ENCODE assay signal across 13 cellular contexts in the genomic region with DNA sequence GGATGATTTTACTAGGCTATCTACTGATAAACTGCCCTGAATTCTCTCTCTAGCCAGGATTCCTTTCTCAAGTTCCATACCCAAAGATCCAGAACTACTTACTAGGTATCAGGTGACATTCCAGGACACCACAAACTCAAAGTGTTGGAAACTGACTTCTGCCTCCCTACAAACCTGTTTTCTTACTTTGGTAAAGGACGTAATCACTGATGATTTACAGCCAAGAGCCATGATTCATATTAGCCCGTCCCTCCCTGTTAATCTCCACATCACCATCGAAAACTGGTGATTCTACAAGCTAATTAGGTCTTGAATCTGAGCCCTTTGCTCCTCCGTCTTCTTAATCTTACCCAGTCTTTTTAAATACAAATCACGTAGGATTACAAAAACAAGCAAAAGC. TPM values are rescaled to one million over a fixed set of nuclear protein-coding genes. Genes with fewer than 3 reads are reported as not detected.
DNase-seq lines count a peak whose midpoint lies in the region; ATAC-seq and TF ChIP-seq lines count a peak whose summit lies in the region.
"Had no signal": no experiment of that assay in that cellular context is flagged by ENCODE, and none has a peak within 500 bp of the region (broad histone marks: within the 10 kb centered on the region; RNA-seq: fewer than 3 reads in every experiment).

No MANE protein-coding gene starts in this region.

- H3K4me3 ChIP-seq in hepatocyte: no peak overlapping the region

- H3K4me3 Mint-ChIP-seq in activated T-cell treated with anti-CD3 and anti-CD28 coated beads, Interleukin-2, amount 50 U/mL, for 4 hours: peak overlapping the region; percentile 91
- no peak overlapping the region for H3K4me3 Mint-ChIP-seq in stimulated activated memory B cell treated with anti-CD40 and anti-IgM and Interleukin-4, amounts not matched to agents 10 μg/mL and 1 μg/mL and 100 μg/mL, for 72 hours

- no peaks in the 10 kb centered on the region for H3K9me3 Mint-ChIP-seq in activated T-cell treated with anti-CD3 and anti-CD28 coated beads, Interleukin-2, amount 50 U/mL, for 4 hours
- no peaks in the 10 kb centered on the region for H3K9me3 Mint-ChIP-seq in stimulated activated memory B cell treated with anti-CD40 and anti-IgM and Interleukin-4, amounts not matched to agents 10 μg/mL and 1 μg/mL and 100 μg/mL, for 72 hours

- no peaks in the 10 kb centered on the region for H3K27me3 ChIP-seq in hepatocyte
- H3K27me3 ChIP-seq: brain microvascular endothelial cell had no signal

- peaks cover 39% of the 10 kb centered on the region for H3K79me2 ChIP-seq in hepatocyte

- TF ChIP-seq CTCF in VCaP (conservative IDR thresholded peaks at IDR 0.05) (no peak), hepatocyte (IDR thresholded peaks at IDR 0.05; ENCODE audit: poor library complexity) (no peak)

- no peaks in the 10 kb centered on the region for H3K36me3 ChIP-seq in hepatocyte (replicated peaks; ENCODE audit: insufficient read depth, low read depth)
- H3K36me3 ChIP-seq: brain microvascular endothelial cell had no signal

- peaks cover 3% of the 10 kb centered on the region for H4K20me1 ChIP-seq in hepatocyte (ENCODE audit: insufficient read depth, poor library complexity, severe bottlenecking)

- H3K4me1 Mint-ChIP-seq in activated T-cell treated with anti-CD3 and anti-CD28 coated beads, Interleukin-2, amount 50 U/mL, for 4 hours (ENCODE audit: low read depth): peaks cover 30% of the 10 kb centered on the region
- H3K4me1 Mint-ChIP-seq in stimulated activated memory B cell treated with anti-CD40 and anti-IgM and Interleukin-4, amounts not matched to agents 10 μg/mL and 1 μg/mL and 100 μg/mL, for 72 hours: peaks cover 24% of the 10 kb centered on the region

- H3K27ac ChIP-seq in VCaP (peak overlapping the region; percentile 83; the same call in 1 of the 2 replicates), hepatocyte (peak overlapping the region; percentile 79)

- no peak for DNase-seq in activated T-cell treated with anti-CD3 and anti-CD28 coated beads, Interleukin-2, amount 50 U/mL, for 4 hours
- DNase-seq in activated T-cell treated with anti-CD3 and anti-CD28 coated beads for 4 hours (no peak), hepatocyte (ENCODE audit: low spot score) (peak; percentile 22), NCI-H2196 treated with DMSO at 0.1 percent for 48 hours (lab: John Stamatoyannopoulos, UW; ENCODE audit: unreplicated experiment) (no peak), SW480 (ENCODE audit: low spot score) (no peak)
- DNase-seq: brain microvascular endothelial cell; NCI-H226; stimulated activated CD8-positive, alpha-beta memory T cell treated with anti-CD3 and anti-CD28 coated beads, Interleukin-4, amount 100 ng/mL, for 48 hours had no signal

- no peak for ATAC-seq in activated T-cell treated with anti-CD3 and anti-CD28 coated beads, Interleukin-2, amount 50 U/mL, for 4 hours
- ATAC-seq in stimulated activated memory B cell treated with anti-CD40 and anti-IgM and Interleukin-4, amounts not matched to agents 10 μg/mL and 1 μg/mL and 100 μg/mL, for 72 hours: no peak
- no peak for ATAC-seq in HG02938 (IDR thresholded peaks at IDR 0.05; ENCODE audit: unreplicated experiment)

- no peaks in the 10 kb centered on the region for H3K27me3 Mint-ChIP-seq in activated T-cell treated with anti-CD3 and anti-CD28 coated beads, Interleukin-2, amount 50 U/mL, for 4 hours (ENCODE audit: low read depth)
- H3K27me3 Mint-ChIP-seq in stimulated activated memory B cell treated with anti-CD40 and anti-IgM and Interleukin-4, amounts not matched to agents 10 μg/mL and 1 μg/mL and 100 μg/mL, for 72 hours: no peaks in the 10 kb centered on the region

- no peaks in the 10 kb centered on the region for H3K9me3 ChIP-seq in hepatocyte (ENCODE audit: low read depth)

- WGBS in hepatocyte (ENCODE audit: low lambda C conversion rate, missing lambda C conversion rate): 71% methylated on average over 5 of the region's 5 CpGs

- H3K36me3 Mint-ChIP-seq in activated T-cell treated with anti-CD3 and anti-CD28 coated beads, Interleukin-2, amount 50 U/mL, for 4 hours (ENCODE audit: insufficient read depth): peaks cover under 1% of the 10 kb centered on the region
- H3K36me3 Mint-ChIP-seq in stimulated activated memory B cell treated with anti-CD40 and anti-IgM and Interleukin-4, amounts not matched to agents 10 μg/mL and 1 μg/mL and 100 μg/mL, for 72 hours: peaks cover 2% of the 10 kb centered on the region

- H2AFZ ChIP-seq in hepatocyte: no peak overlapping the region

- no peaks in the 10 kb centered on the region for H3K9me2 ChIP-seq in hepatocyte (replicated peaks; ENCODE audit: insufficient read depth)

- H3K27ac Mint-ChIP-seq in stimulated activated memory B cell treated with anti-CD40 and anti-IgM and Interleukin-4, amounts not matched to agents 10 μg/mL and 1 μg/mL and 100 μg/mL, for 72 hours: peak overlapping the region; percentile 90

- H3K4me1 ChIP-seq in hepatocyte (ENCODE audit: insufficient read depth): peaks cover 12% of the 10 kb centered on the region

- peak overlapping the region; percentile 80 for H3K4me2 ChIP-seq in hepatocyte

RNA-seq across cellular contexts. Expression of a gene that starts 1.1 kb away (rescaled TPM):
- 1 to 10 TPM; 6.6 to 8.4 (median 6.7) TPM for total RNA-seq in activated T-cell treated with anti-CD3 and anti-CD28 coated beads, Interleukin-2, amount 50 U/mL, for 4 hours
- 15.1 and 16.6 TPM in 2 replicates for total RNA-seq in hepatocyte
- polyA plus RNA-seq in hepatocyte: 3.3 and 4.5 TPM in 2 replicates

RNA-seq across cellular contexts. Expression of a gene that starts 27.7 kb away (rescaled TPM):
- total RNA-seq in activated T-cell treated with anti-CD3 and anti-CD28 coated beads, Interleukin-2, amount 50 U/mL, for 4 hours: not detected
- 0.27 TPM in 1 of 2 replicates, not detected in the other for total RNA-seq in hepatocyte
- polyA plus RNA-seq in hepatocyte: 0.23 and 0.27 TPM in 2 replicates
- total RNA-seq: posterior vena cava had no signal
- polyA plus RNA-seq: BJ had no signal
